Comparison of ENCODE assay signal across 9 cellular contexts in the genomic region with DNA sequence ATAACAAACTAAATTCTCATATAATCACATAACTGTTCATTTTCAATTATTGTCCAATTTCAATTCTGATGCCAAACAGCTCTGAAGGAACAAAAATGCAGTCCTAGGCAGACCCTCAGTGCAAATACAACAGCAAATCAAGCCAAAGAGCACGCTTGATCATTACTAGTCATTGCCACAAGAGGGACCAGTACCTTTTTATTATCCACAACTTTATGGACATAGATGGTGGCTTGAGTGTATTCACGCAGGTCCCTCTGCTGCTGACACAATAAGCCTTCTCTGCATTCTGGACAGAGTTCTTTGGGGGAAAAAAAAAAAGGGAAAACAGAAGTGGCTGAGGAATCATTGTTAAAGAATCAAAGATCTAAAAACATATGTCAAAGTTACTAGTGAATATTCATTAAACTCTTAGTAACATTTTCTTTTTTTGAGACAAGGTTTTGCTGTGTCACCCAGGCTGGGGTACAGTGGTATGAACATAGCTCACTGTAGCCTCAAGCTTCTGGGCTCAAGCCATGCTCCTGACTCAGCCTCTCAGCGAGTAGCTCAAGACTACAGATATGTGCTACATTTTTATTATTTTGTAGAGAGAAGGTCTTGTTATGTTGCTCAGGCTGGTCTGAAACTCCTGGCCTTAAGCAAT. TPM values are rescaled to one million over a fixed set of nuclear protein-coding genes. Genes with fewer than 3 reads are reported as not detected.
DNase-seq lines count a peak whose midpoint lies in the region; TF ChIP-seq lines count a peak whose summit lies in the region.
"Had no signal": no experiment of that assay in that cellular context is flagged by ENCODE, and none has a peak within 500 bp of the region (broad histone marks: within the 10 kb centered on the region; RNA-seq: fewer than 3 reads in every experiment).

No MANE protein-coding gene starts in this region.

- 49 to 57% methylated on average over 3 of the region's 3 CpGs for WGBS in tibial nerve, 2 donors

- H3K9me3 ChIP-seq in HEK293 (ENCODE audit: control insufficient read depth, insufficient read depth, low read depth, low read length) (no peaks in the 10 kb centered on the region), tibial nerve (no peaks in the 10 kb centered on the region)
- H3K9me3 ChIP-seq: neutrophil had no signal

- no peaks in the 10 kb centered on the region for H3K27me3 ChIP-seq in tibial nerve
- H3K27me3 ChIP-seq: neutrophil had no signal

- TF ChIP-seq POLR2A in tibial nerve (IDR thresholded peaks at IDR 0.05) = no peak

- H3K36me3 ChIP-seq in HEK293 (ENCODE audit: control insufficient read depth in 2 of 2, insufficient read depth in 1 of 2, low read length in 2 of 2) (peaks cover 8 to 75% of the 10 kb centered on the region in 2 experiments), tibial nerve (peaks cover 0 to 62% (median 0%) of the 10 kb centered on the region in 3 donors)

- H3K4me1 ChIP-seq in HEK293 (ENCODE audit: control insufficient read depth, insufficient read depth, low read length) = no peaks in the 10 kb centered on the region
- H3K4me1 ChIP-seq in tibial nerve = peaks cover 0 to 49% (median 0%) of the 10 kb centered on the region in 4 donors

- POLR2A ChIA-PET in HEK293 (lab: Yijun Ruan, JAX) = no interaction called here

- H3K4me3 ChIP-seq in HEK293 (ENCODE audit: low read depth, low read length) (no peak overlapping the region), tibial nerve (no peak overlapping the region)

- in situ Hi-C loops in SK-MEL-5 (cut with HindIII; ENCODE audit: low pct_unique_long_range_greater_than_20kb, low sequenced_read_pairs) = no loop called here

- no peak; the same call in 1 of the 2 replicates for TF ChIP-seq CTCF in HEK293 (tag by site-specific recombination; IDR thresholded peaks at IDR 0.05)
- TF ChIP-seq CTCF in tibial nerve (IDR thresholded peaks at IDR 0.05) = peak in 2 of 5 experiments; percentile 22 to 34

- no peak overlapping the region for H3K27ac ChIP-seq in HEK293 (ENCODE audit: extremely low read depth, low read depth, low read length)
- peak overlapping the region in 3 of 4 donors; percentile 14 to 72 (median 68) for H3K27ac ChIP-seq in tibial nerve
- H3K27ac ChIP-seq: neutrophil had no signal

- CTCF ChIA-PET in HEK293 (lab: Yijun Ruan, JAX) = interaction anchor here (0.6 to 2.0 kb wide), 12 partner anchors 20 to 945 kb away, joined by 3 to 9 read pairs (median 4); no protein-coding TSS in a partner anchor

- DNase-seq in D341Med (ENCODE audit: low spot score) (peak; percentile 47), SK-MEL-5 (ENCODE audit: low read depth, low spot score) (peak; percentile 77), globus pallidus (ENCODE audit: low spot score) (peak; percentile 49), tibial nerve (ENCODE audit: low spot score in 2 of 2) (no peak), mesenteric fat pad (ENCODE audit: low spot score) (no peak), NCI-H2029 (lab: John Stamatoyannopoulos, UW) (no peak)
- DNase-seq in stimulated activated CD8-positive, alpha-beta memory T cell treated with anti-CD3 and anti-CD28 coated beads, Interleukin-4, amount 100 ng/mL, for 48 hours = no peak

- TF ChIP-seq EP300 in tibial nerve (IDR thresholded peaks at IDR 0.05) = no peak

TF ChIP-seq in HEK293, 187 proteins besides CTCF, POLR2A, EP300 and RAD21:
- TF ChIP-seq, protein P1, sequence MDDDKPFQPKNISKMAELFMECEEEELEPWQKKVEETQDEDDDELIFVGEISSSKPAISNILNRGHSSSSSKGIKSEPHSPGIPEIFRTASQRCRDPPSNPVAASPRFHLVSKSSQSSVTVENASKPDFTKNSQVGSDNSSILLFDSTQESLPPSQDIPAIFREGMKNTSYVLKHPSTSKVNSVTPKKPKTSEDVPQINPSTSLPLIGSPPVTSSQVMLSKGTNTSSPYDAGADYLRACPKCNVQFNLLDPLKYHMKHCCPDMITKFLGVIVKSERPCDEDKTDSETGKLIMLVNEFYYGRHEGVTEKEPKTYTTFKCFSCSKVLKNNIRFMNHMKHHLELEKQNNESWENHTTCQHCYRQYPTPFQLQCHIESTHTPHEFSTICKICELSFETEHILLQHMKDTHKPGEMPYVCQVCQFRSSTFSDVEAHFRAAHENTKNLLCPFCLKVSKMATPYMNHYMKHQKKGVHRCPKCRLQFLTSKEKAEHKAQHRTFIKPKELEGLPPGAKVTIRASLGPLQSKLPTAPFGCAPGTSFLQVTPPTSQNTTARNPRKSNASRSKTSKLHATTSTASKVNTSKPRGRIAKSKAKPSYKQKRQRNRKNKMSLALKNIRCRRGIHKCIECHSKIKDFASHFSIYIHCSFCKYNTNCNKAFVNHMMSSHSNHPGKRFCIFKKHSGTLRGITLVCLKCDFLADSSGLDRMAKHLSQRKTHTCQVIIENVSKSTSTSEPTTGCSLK (tag by site-specific recombination; IDR thresholded peaks at IDR 0.05) = no peak
- TF ChIP-seq ZNF2 (tag by site-specific recombination; IDR thresholded peaks at IDR 0.05) = no peak
- peak; percentile 23 for TF ChIP-seq ZNF654 (tag by site-specific recombination; IDR thresholded peaks at IDR 0.05; ENCODE audit: low read depth)

RNA-seq across cellular contexts. Expression of gene RAP1GAP, which starts 34.3 kb away (rescaled TPM):
- total RNA-seq in SK-MEL-5 (2014; rRNA removed; shearing (Covaris generic)) = 0.61 and 0.95 TPM in 2 replicates
- polyA plus RNA-seq in SK-MEL-5 (2015; cell fraction: cytosol; rRNA removed) = 1.9 and 6.7 TPM in 2 replicates
- polyA plus RNA-seq in SK-MEL-5 (2015; cell fraction: nucleus; rRNA removed) = 0.88 and 1.6 TPM in 2 replicates
- total RNA-seq in tibial nerve (1 to 10 TPM; 2.4 to 5.1 (median 4.6) TPM), mesenteric fat pad (0.26 TPM)

Comparison
In these comparisons a context has a peak if more than half of its experiments do, and no peak if none do; other contexts are left out.
1. DNase-seq: peak in D341Med (single experiment), SK-MEL-5 (single experiment) and globus pallidus (single experiment); none in tibial nerve (0 of 2), mesenteric fat pad (single experiment), stimulated activated CD8-positive, alpha-beta memory T cell treated with anti-CD3 and anti-CD28 coated beads, Interleukin-4, amount 100 ng/mL, for 48 hours (single experiment) and NCI-H2029 (single experiment).